ENCODE assay signal across 27 cellular contexts in the genomic region with DNA sequence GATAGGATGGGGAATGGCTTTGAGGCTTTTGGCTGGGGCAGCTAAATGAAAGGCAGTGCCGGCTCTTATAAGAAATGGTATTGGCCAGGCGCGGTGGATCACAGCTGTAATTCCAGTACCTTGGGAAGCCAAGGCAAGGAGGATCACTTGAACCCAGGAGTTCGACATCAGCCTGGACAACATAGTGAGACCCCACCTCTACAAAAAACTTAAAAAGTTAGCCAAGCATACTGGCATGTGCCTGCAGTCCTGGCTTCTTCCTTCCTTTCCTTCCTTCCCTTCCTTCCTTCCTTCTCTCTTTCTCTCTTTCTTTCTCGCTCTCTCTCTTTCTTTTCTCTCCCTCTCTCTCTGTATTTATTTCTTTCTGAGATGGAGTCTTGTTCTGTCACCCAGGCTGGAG. TPM values are rescaled to one million over a fixed set of nuclear protein-coding genes. Genes with fewer than 3 reads are reported as not detected.
DNase-seq lines count a peak whose midpoint lies in the region; ATAC-seq, FAIRE-seq and TF ChIP-seq lines count a peak whose summit lies in the region.
"Had no signal": no experiment of that assay in that cellular context is flagged by ENCODE, and none has a peak within 500 bp of the region (broad histone marks: within the 10 kb centered on the region; RNA-seq: fewer than 3 reads in every experiment).

No MANE protein-coding gene starts in this region.

- no peaks in the 10 kb centered on the region for H3K9me1 ChIP-seq in K562 (ENCODE audit: control insufficient read depth, insufficient read depth, low read length)

- no peak for FAIRE-seq in K562 (lab: Jason Lieb, UNC)
- FAIRE-seq: GM18507 had no signal

- H2AFZ ChIP-seq in K562 (ENCODE audit: low read depth, low read length) (no peak overlapping the region), neural progenitor cell (replicated peaks) (no peak overlapping the region)
- H2AFZ ChIP-seq: GM23338, PC-9 had no signal

- DNase-seq in CD4-positive, alpha-beta T cell: no peak
- DNase-seq in K562 (ENCODE audit: extremely low read depth in 1 of 4, low spot score in 3 of 4) (no peak), neural progenitor cell (ENCODE audit: low spot score) (no peak), NCI-H2196 (lab: John Stamatoyannopoulos, UW; ENCODE audit: unreplicated experiment) (no peak), stomach (no peak)
- DNase-seq: BE2C; COR-L47; DMS53; H9; HFFc6; KBM-7; NCI-H2029; NCI-H446 treated with DMSO at 0.1 percent for 48 hours; NCI-H526; NCI-H82; NK-92 treated with Interleukin-12 subunit alpha and Interleukin-12 subunit beta, amount 100 ng/mL, for 24 hours; PC-9; SJCRH30 had no signal

- H3K4me1 ChIP-seq in K562 (replicated peaks in 1 of 2; ENCODE audit: control insufficient read depth in 2 of 2, insufficient read depth in 2 of 2, low read length in 2 of 2) (peaks cover 28 to 54% of the 10 kb centered on the region in 2 experiments), neural progenitor cell (peaks cover 10% of the 10 kb centered on the region), stomach (peaks cover 26 to 55% (median 43%) of the 10 kb centered on the region in 4 donors)

- H3K4me2 ChIP-seq in K562 (ENCODE audit: insufficient read depth, low read length) (no peak overlapping the region), neural progenitor cell (no peak overlapping the region)
- H3K4me2 ChIP-seq: GM23338, PC-9 had no signal

- BruUV-seq in K562 (replicated peaks; lab: Mats Ljungman, UMichigan): no TSS peak

- H3K9me3 ChIP-seq in CD4-positive, alpha-beta T cell (ENCODE audit: control insufficient read depth, low read length): no peaks in the 10 kb centered on the region
- H3K9me3 ChIP-seq in K562 (replicated peaks; ENCODE audit: control insufficient read depth, insufficient read depth, low read depth, low read length) (no peaks in the 10 kb centered on the region), neural progenitor cell (ENCODE audit: low read depth) (no peaks in the 10 kb centered on the region), stomach (no peaks in the 10 kb centered on the region)
- H3K9me3 ChIP-seq: BE2C, SJCRH30 had no signal

- POLR2A ChIA-PET in CD4-positive, alpha-beta T cell (lab: Charles Lee): interaction anchor here (0.9 to 1.2 kb wide), 2 partner anchors 9 to 24 kb away, joined by 3 read pairs; a partner anchor contains a TSS
- POLR2A ChIA-PET in K562 (lab: Yijun Ruan, JAX): interaction anchor here (1.2 kb wide), 1 partner anchor 10 kb away, joined by 4 read pairs; no protein-coding TSS in a partner anchor

- H3F3A ChIP-seq in neural progenitor cell (ENCODE audit: low read depth): peaks cover 38% of the 10 kb centered on the region

- CTCF ChIA-PET in CD4-positive, alpha-beta T cell (lab: Charles Lee): no interaction called here
- CTCF ChIA-PET in K562 (lab: Yijun Ruan, JAX; ENCODE audit: low intra/inter-chr PET ratio): no interaction called here

- H3K4me1 Mint-ChIP-seq in CD4-positive, alpha-beta T cell (ENCODE audit: low read depth): peaks cover 53% of the 10 kb centered on the region
- peaks cover 14 to 34% (median 31%) of the 10 kb centered on the region in 3 donors for H3K4me1 Mint-ChIP-seq in IgD-negative memory B cell
- H3K4me1 Mint-ChIP-seq in neural progenitor cell: peaks cover 40% of the 10 kb centered on the region

- H3K9ac ChIP-seq in K562 (ENCODE audit: insufficient read depth in 1 of 2, low read depth in 2 of 2, low read length in 2 of 2) (no peak overlapping the region), neural progenitor cell (no peak overlapping the region)

- TF ChIP-seq EP300 in K562 (IDR thresholded peaks at IDR 0.05; ENCODE audit: low read length) (no peak), stomach (IDR thresholded peaks at IDR 0.05) (no peak)

- no peaks in the 10 kb centered on the region for H3K27me3 ChIP-seq in CD4-positive, alpha-beta T cell (ENCODE audit: control insufficient read depth, insufficient read depth, low read length)
- H3K27me3 ChIP-seq in K562 (ENCODE audit: control insufficient read depth in 2 of 2, insufficient read depth in 2 of 2, low read length in 2 of 2): no peaks in the 10 kb centered on the region
- no peaks in the 10 kb centered on the region for H3K27me3 ChIP-seq in neural progenitor cell
- H3K27me3 ChIP-seq in stomach: no peaks in the 10 kb centered on the region
- H3K27me3 ChIP-seq: BE2C, SJCRH30 had no signal

- H3K4me3 ChIP-seq in K562 (no peak overlapping the region), neural progenitor cell (no peak overlapping the region), stomach (no peak overlapping the region)
- H3K4me3 ChIP-seq: GM23338, PC-9, SJCRH30 had no signal

- H3K79me2 ChIP-seq in K562 (ENCODE audit: control insufficient read depth, insufficient read depth, low read length) (peaks cover 18% of the 10 kb centered on the region; the same call in 2 of the 3 replicates), neural progenitor cell (ENCODE audit: low read depth) (peaks cover 15% of the 10 kb centered on the region)

- H4K20me1 ChIP-seq in K562 (replicated peaks; ENCODE audit: control insufficient read depth, insufficient read depth, low read length) (0 out of 2 replicates have a peak, but pooled peaks cover 4% of the 10 kb centered on the region), neural progenitor cell (ENCODE audit: low read depth) (no peaks in the 10 kb centered on the region)

- no peak overlapping the region for H3K27ac ChIP-seq in CD4-positive, alpha-beta T cell (ENCODE audit: low read depth, low read length)
- H3K27ac ChIP-seq in K562 (ENCODE audit: extremely low read depth, low read depth, low read length) (no peak overlapping the region), neural progenitor cell (no peak overlapping the region), stomach (no peak overlapping the region)
- H3K27ac ChIP-seq: PC-9, SJCRH30 had no signal

- no peaks in the 10 kb centered on the region for H3K27me3 Mint-ChIP-seq in CD4-positive, alpha-beta T cell
- H3K27me3 Mint-ChIP-seq in IgD-negative memory B cell: no peaks in the 10 kb centered on the region
- peaks cover 7% of the 10 kb centered on the region for H3K27me3 Mint-ChIP-seq in neural progenitor cell (ENCODE audit: insufficient read depth, low read depth)

- no peak for ATAC-seq in CD4-positive, alpha-beta T cell (ENCODE audit: poor library complexity)
- no peak for ATAC-seq in K562
- no peak for ATAC-seq in GM21528 (IDR thresholded peaks at IDR 0.05; ENCODE audit: low FRiP score, unreplicated experiment)
- no peak for ATAC-seq in GM21360 (IDR thresholded peaks at IDR 0.05; ENCODE audit: unreplicated experiment)
- ATAC-seq: GM23338, Right ventricle myocardium inferior, SK-N-SH treated with all-trans-retinoic acid at 6 μM for 48 hours had no signal

- in situ Hi-C loops in K562 (cut with MboI): loop anchor here (5.0 to 10.0 kb wide), 2 partner anchors 194 to 332 kb away; a partner anchor contains a TSS

- H3K27ac Mint-ChIP-seq in CD4-positive, alpha-beta T cell: peak overlapping the region; percentile 1
- peak overlapping the region in 2 of 3 donors; percentile 27 to 42 for H3K27ac Mint-ChIP-seq in IgD-negative memory B cell
- H3K27ac Mint-ChIP-seq in neural progenitor cell: no peak overlapping the region
- H3K27ac Mint-ChIP-seq: GM23338, HFFc6 had no signal

- no peaks in the 10 kb centered on the region for H3K36me3 Mint-ChIP-seq in CD4-positive, alpha-beta T cell (ENCODE audit: low read depth)
- peaks cover 6% of the 10 kb centered on the region for H3K36me3 Mint-ChIP-seq in IgD-negative memory B cell
- H3K36me3 Mint-ChIP-seq in neural progenitor cell: peaks cover 10% of the 10 kb centered on the region

- peak overlapping the region; percentile 5 for H3K4me3 Mint-ChIP-seq in CD4-positive, alpha-beta T cell
- H3K4me3 Mint-ChIP-seq in IgD-negative memory B cell (peak overlapping the region in 1 of 4 donors; percentile 79), neural progenitor cell (peak overlapping the region; percentile 4)
- H3K4me3 Mint-ChIP-seq: HFFc6 had no signal

- no peaks in the 10 kb centered on the region for H3K36me3 ChIP-seq in K562 (ENCODE audit: control insufficient read depth, insufficient read depth, low read length)
- H3K36me3 ChIP-seq in neural progenitor cell: no peaks in the 10 kb centered on the region
- H3K36me3 ChIP-seq in stomach: no peaks in the 10 kb centered on the region
- H3K36me3 ChIP-seq: BE2C, SJCRH30 had no signal

- no peak for TF ChIP-seq CTCF in CD4-positive, alpha-beta T cell (IDR thresholded peaks at IDR 0.05)
- TF ChIP-seq CTCF in K562 (IDR thresholded peaks at IDR 0.05 in 2 of 3, conservative IDR thresholded peaks at IDR 0.05 in 1 of 3; ENCODE audit: insufficient read depth in 2 of 3, low read depth in 1 of 3, low read length in 3 of 3): no peak
- no peak for TF ChIP-seq CTCF in neural progenitor cell (IDR thresholded peaks at IDR 0.05)
- TF ChIP-seq CTCF in stomach (IDR thresholded peaks at IDR 0.05): no peak

- 84% methylated on average over 5 of the region's 5 CpGs for WGBS in K562 (ENCODE audit: insufficient coverage, low coverage, missing lambda C conversion rate)
- WGBS in stomach, 5 donors: 85 to 100% (median 89%) methylated on average over 5 of the region's 5 CpGs

- no peak for TF ChIP-seq RAD21 in K562 (CRISPR knock-in tag; conservative IDR thresholded peaks at IDR 0.05 in 1 of 2, IDR thresholded peaks at IDR 0.05 in 1 of 2)

- no peak for TF ChIP-seq POLR2A in K562 (conservative IDR thresholded peaks at IDR 0.05)
- no peak for TF ChIP-seq POLR2A in stomach (IDR thresholded peaks at IDR 0.05)

- intact Hi-C loops in CD4-positive, alpha-beta T cell (cut with DNase I, micrococcal nuclease): no loop called here
- intact Hi-C loops in K562 (cut with micrococcal nuclease): no loop called here
- intact Hi-C loops in stomach (cut with DNase I; ENCODE audit: low total_unique reads): loop anchor here (10.0 kb wide), 1 partner anchor 102 kb away; a partner anchor contains a TSS

- no peaks in the 10 kb centered on the region for H3K9me3 Mint-ChIP-seq in CD4-positive, alpha-beta T cell
- H3K9me3 Mint-ChIP-seq in IgD-negative memory B cell (no peaks in the 10 kb centered on the region), neural progenitor cell (no peaks in the 10 kb centered on the region)
- H3K9me3 Mint-ChIP-seq: GM23338, H9, HFFc6 had no signal

RNA-seq across cellular contexts. Expression of a gene that starts 3.1 kb away (rescaled TPM):
- 10 to 100 TPM; 11.0 to 12.4 TPM for total RNA-seq in CD4-positive, alpha-beta T cell
- polyA plus RNA-seq in IgD-negative memory B cell (11.6 TPM), K562 (2011; rRNA removed) (4.1 and 8.1 TPM in 2 replicates), K562 (2014; fragmentation: Illumina TruSeq; extraction: Trizol) (12.7 and 22.5 TPM in 2 replicates), K562 (2014; fragmentation: Nextera tagmentation; extraction: Ambion mirVana) (10 to 100 TPM in 1 of 2 experiments, 1 to 10 TPM in 1; 6.3 to 11.5 TPM), K562 (2014; rRNA removed) (8.2 and 19.3 TPM in 2 replicates), stomach (10 to 100 TPM; 15.7 to 17.7 (median 15.8) TPM)
- 3.6 and 10.9 TPM in 2 replicates for total RNA-seq in K562 (2011; cell fraction: chromatin; rRNA removed; ENCODE audit: low replicate concordance)
- 3.8 and 4.2 TPM in 2 replicates for total RNA-seq in K562 (2011; cell fraction: nucleolus; rRNA removed)
- total RNA-seq in K562 (2011; cell fraction: nucleoplasm; rRNA removed): 4.3 and 8.0 TPM in 2 replicates
- total RNA-seq in K562 (2014; rRNA removed) (19.9 and 37.7 TPM in 2 replicates), K562 (2014; rRNA removed; fragmentation: Illumina TruSeq; extraction: Trizol) (2.4 and 2.9 TPM in 2 replicates), K562 (2015; rRNA removed; fragmentation: Illumina TruSeq; extraction: Trizol) (7.5 and 8.3 TPM in 2 replicates), K562 (2021) (14.8 and 16.2 TPM in 2 replicates), neural progenitor cell (ENCODE audit: low replicate concordance) (12.6 and 49.8 TPM in 2 replicates), stomach (10 to 100 TPM in 2 of 5 donors, 1 to 10 TPM in 2, not detected in 1; 1.8 to 33.0 (median 18.1) TPM)
- 9.2 and 10.8 TPM in 2 replicates for polyA plus RNA-seq in K562 (2011; cell fraction: cytosol; rRNA removed)
- polyA plus RNA-seq in K562 (2011; cell fraction: nucleus; rRNA removed): 14.9 and 15.1 TPM in 2 replicates
- polyA plus RNA-seq in K562 (2012): 23.4 and 24.4 TPM in 2 replicates
- polyA minus RNA-seq in K562 (2011; rRNA and poly(A)+ RNA removed): 1.7 and 4.4 TPM in 2 replicates
- polyA minus RNA-seq in K562 (2011; cell fraction: cytosol; rRNA and poly(A)+ RNA removed): 4.6 and 5.4 TPM in 2 replicates
- 1.9 and 2.2 TPM in 2 replicates for polyA minus RNA-seq in K562 (2011; cell fraction: nucleus; rRNA and poly(A)+ RNA removed)
- total RNA-seq: Daoy had no signal

RNA-seq across cellular contexts. Expression of a gene that starts 5.7 kb away (rescaled TPM):
- total RNA-seq in CD4-positive, alpha-beta T cell: 10 to 100 TPM; 48.3 to 55.6 TPM
- polyA plus RNA-seq in IgD-negative memory B cell (86.1 TPM), K562 (2011; rRNA removed) (0.45 and 1.1 TPM in 2 replicates), K562 (2014; fragmentation: Illumina TruSeq; extraction: Trizol) (1.8 and 2.1 TPM in 2 replicates), K562 (2014; fragmentation: Nextera tagmentation; extraction: Ambion mirVana) (under 1 TPM; 0.25 to 0.64 TPM), K562 (2014; rRNA removed) (1.6 and 3.8 TPM in 2 replicates), stomach (10 to 100 TPM in 1 of 3 donors, 1 to 10 TPM in 2; 4.2 to 29.0 (median 9.2) TPM)
- 1.9 and 3.2 TPM in 2 replicates for total RNA-seq in K562 (2011; cell fraction: chromatin; rRNA removed; ENCODE audit: low replicate concordance)
- total RNA-seq in K562 (2011; cell fraction: nucleolus; rRNA removed): 1.8 and 2.2 TPM in 2 replicates
- total RNA-seq in K562 (2011; cell fraction: nucleoplasm; rRNA removed): 2.1 and 3.3 TPM in 2 replicates
- total RNA-seq in K562 (2014; rRNA removed) (3.6 and 5.0 TPM in 2 replicates), K562 (2014; rRNA removed; fragmentation: Illumina TruSeq; extraction: Trizol) (0.96 and 1.1 TPM in 2 replicates), K562 (2015; rRNA removed; fragmentation: Illumina TruSeq; extraction: Trizol) (3.7 and 3.9 TPM in 2 replicates), K562 (2021) (2.6 and 5.5 TPM in 2 replicates), neural progenitor cell (ENCODE audit: low replicate concordance) (7.4 and 10.3 TPM in 2 replicates), stomach (10 to 100 TPM in 1 of 5 donors, 1 to 10 TPM in 3, not detected in 1; 7.2 to 21.7 (median 9.7) TPM)
- polyA plus RNA-seq in K562 (2011; cell fraction: cytosol; rRNA removed): 1.0 and 1.3 TPM in 2 replicates
- polyA plus RNA-seq in K562 (2011; cell fraction: nucleus; rRNA removed): 1.2 and 1.5 TPM in 2 replicates
- polyA plus RNA-seq in K562 (2012): 4.6 and 5.2 TPM in 2 replicates
- polyA minus RNA-seq in K562 (2011; rRNA and poly(A)+ RNA removed): 0.49 and 0.99 TPM in 2 replicates
- polyA minus RNA-seq in K562 (2011; cell fraction: cytosol; rRNA and poly(A)+ RNA removed): 0.38 and 1.8 TPM in 2 replicates
- polyA minus RNA-seq in K562 (2011; cell fraction: nucleus; rRNA and poly(A)+ RNA removed): 0.67 and 2.7 TPM in 2 replicates

RNA-seq across cellular contexts. Expression of a gene that starts 23.6 kb away (rescaled TPM):
- 10 to 100 TPM; 14.1 to 15.3 TPM for total RNA-seq in CD4-positive, alpha-beta T cell
- polyA plus RNA-seq in IgD-negative memory B cell (11.0 TPM), K562 (2011; rRNA removed) (2.0 and 3.5 TPM in 2 replicates), K562 (2014; fragmentation: Illumina TruSeq; extraction: Trizol) (2.6 and 6.4 TPM in 2 replicates), K562 (2014; fragmentation: Nextera tagmentation; extraction: Ambion mirVana) (under 1 TPM; 0.10 to 0.17 TPM), K562 (2014; rRNA removed) (9.0 and 10.8 TPM in 2 replicates), stomach (10 to 100 TPM in 2 of 3 donors, 1 to 10 TPM in 1; 9.4 to 20.5 (median 19.9) TPM)
- total RNA-seq in K562 (2011; cell fraction: chromatin; rRNA removed; ENCODE audit: low replicate concordance): 16.1 and 40.7 TPM in 2 replicates
- total RNA-seq in K562 (2011; cell fraction: nucleolus; rRNA removed): 26.3 and 31.7 TPM in 2 replicates
- total RNA-seq in K562 (2011; cell fraction: nucleoplasm; rRNA removed): 25.7 and 33.8 TPM in 2 replicates
- total RNA-seq in K562 (2014; rRNA removed) (4.0 and 8.2 TPM in 2 replicates), K562 (2014; rRNA removed; fragmentation: Illumina TruSeq; extraction: Trizol) (2.1 and 2.9 TPM in 2 replicates), K562 (2015; rRNA removed; fragmentation: Illumina TruSeq; extraction: Trizol) (5.4 and 5.5 TPM in 2 replicates), K562 (2021) (13.9 and 15.2 TPM in 2 replicates), neural progenitor cell (ENCODE audit: low replicate concordance) (7.2 and 46.1 TPM in 2 replicates), stomach (100 to 1,000 TPM in 1 of 5 donors, 10 to 100 TPM in 4; 10.6 to 156 (median 19.2) TPM)
- 2.7 and 9.3 TPM in 2 replicates for polyA plus RNA-seq in K562 (2011; cell fraction: cytosol; rRNA removed)
- polyA plus RNA-seq in K562 (2011; cell fraction: nucleus; rRNA removed): 11.1 and 18.6 TPM in 2 replicates
- 7.0 and 7.3 TPM in 2 replicates for polyA plus RNA-seq in K562 (2012)
- 2.8 and 3.5 TPM in 2 replicates for polyA minus RNA-seq in K562 (2011; rRNA and poly(A)+ RNA removed)
- polyA minus RNA-seq in K562 (2011; cell fraction: cytosol; rRNA and poly(A)+ RNA removed): 5.3 and 7.7 TPM in 2 replicates
- 8.6 and 9.6 TPM in 2 replicates for polyA minus RNA-seq in K562 (2011; cell fraction: nucleus; rRNA and poly(A)+ RNA removed)

RNA-seq across cellular contexts. Expression of a gene that starts 23.9 kb away (rescaled TPM):
- total RNA-seq in CD4-positive, alpha-beta T cell: 1,000 to 10,000 TPM; 2,820 to 2,913 TPM
- polyA plus RNA-seq in IgD-negative memory B cell: 2,549 TPM
- 185 and 358 TPM in 2 replicates for total RNA-seq in K562 (2011; cell fraction: chromatin; rRNA removed; ENCODE audit: low replicate concordance)
- 779 and 884 TPM in 2 replicates for total RNA-seq in K562 (2011; cell fraction: nucleolus; rRNA removed)
- total RNA-seq in K562 (2011; cell fraction: nucleoplasm; rRNA removed): 712 and 996 TPM in 2 replicates
- 2,565 and 3,619 TPM in 2 replicates for total RNA-seq in K562 (2014; rRNA removed)
- total RNA-seq in K562 (2014; rRNA removed; fragmentation: Illumina TruSeq; extraction: Trizol): 1,358 and 1,367 TPM in 2 replicates
- 2,022 and 2,084 TPM in 2 replicates for total RNA-seq in K562 (2015; rRNA removed; fragmentation: Illumina TruSeq; extraction: Trizol)
- total RNA-seq in K562 (2021): 2,028 and 2,113 TPM in 2 replicates
- polyA plus RNA-seq in K562 (2011; rRNA removed): 1,530 and 1,971 TPM in 2 replicates
- polyA plus RNA-seq in K562 (2011; cell fraction: cytosol; rRNA removed): 2,544 and 3,068 TPM in 2 replicates
- 847 and 901 TPM in 2 replicates for polyA plus RNA-seq in K562 (2011; cell fraction: nucleus; rRNA removed)
- polyA plus RNA-seq in K562 (2012): 2,553 and 4,056 TPM in 2 replicates
- polyA plus RNA-seq in K562 (2014; fragmentation: Illumina TruSeq; extraction: Trizol): 1,653 and 2,262 TPM in 2 replicates
- polyA plus RNA-seq in K562 (2014; fragmentation: Nextera tagmentation; extraction: Ambion mirVana): 100 to 1,000 TPM; 312 to 402 TPM
- 2,460 and 2,635 TPM in 2 replicates for polyA plus RNA-seq in K562 (2014; rRNA removed)
- 413 and 534 TPM in 2 replicates for polyA minus RNA-seq in K562 (2011; rRNA and poly(A)+ RNA removed)
- 805 and 1,017 TPM in 2 replicates for polyA minus RNA-seq in K562 (2011; cell fraction: cytosol; rRNA and poly(A)+ RNA removed)
- 167 and 323 TPM in 2 replicates for polyA minus RNA-seq in K562 (2011; cell fraction: nucleus; rRNA and poly(A)+ RNA removed)
- 1,962 and 2,391 TPM in 2 replicates for total RNA-seq in neural progenitor cell (ENCODE audit: low replicate concordance)
- total RNA-seq in stomach: 1,000 to 10,000 TPM; 1,272 to 3,316 (median 1,768) TPM
- polyA plus RNA-seq in stomach: 1,000 to 10,000 TPM; 2,771 to 3,739 (median 3,620) TPM

RNA-seq across cellular contexts. Expression of a gene that starts 28.0 kb away (rescaled TPM):
- 1 to 10 TPM; 1.6 to 2.6 TPM for total RNA-seq in CD4-positive, alpha-beta T cell
- not detected for polyA plus RNA-seq in IgD-negative memory B cell
- total RNA-seq in K562 (2011; cell fraction: chromatin; rRNA removed; ENCODE audit: low replicate concordance): 1.9 and 6.0 TPM in 2 replicates
- 3.4 and 7.2 TPM in 2 replicates for total RNA-seq in K562 (2011; cell fraction: nucleolus; rRNA removed)
- total RNA-seq in K562 (2011; cell fraction: nucleoplasm; rRNA removed): 6.5 and 9.6 TPM in 2 replicates
- 0.82 TPM in 1 of 2 replicates, not detected in the other for total RNA-seq in K562 (2014; rRNA removed)
- total RNA-seq in K562 (2014; rRNA removed; fragmentation: Illumina TruSeq; extraction: Trizol): 0.29 TPM in 1 of 2 replicates, not detected in the other
- 0.45 and 0.87 TPM in 2 replicates for total RNA-seq in K562 (2015; rRNA removed; fragmentation: Illumina TruSeq; extraction: Trizol)
- 0.71 and 1.3 TPM in 2 replicates for total RNA-seq in K562 (2021)
- 0.15 TPM in 2 replicates for polyA plus RNA-seq in K562 (2011; rRNA removed)
- 0.04 TPM in 1 of 2 replicates, not detected in the other for polyA plus RNA-seq in K562 (2011; cell fraction: cytosol; rRNA removed)
- 0.18 and 1.2 TPM in 2 replicates for polyA plus RNA-seq in K562 (2011; cell fraction: nucleus; rRNA removed)
- 0.13 and 0.14 TPM in 2 replicates for polyA plus RNA-seq in K562 (2012)
- not detected in 2 replicates for polyA plus RNA-seq in K562 (2014; fragmentation: Illumina TruSeq; extraction: Trizol)
- polyA plus RNA-seq in K562 (2014; fragmentation: Nextera tagmentation; extraction: Ambion mirVana): not detected
- 0.04 and 0.19 TPM in 2 replicates for polyA plus RNA-seq in K562 (2014; rRNA removed)
- polyA minus RNA-seq in K562 (2011; rRNA and poly(A)+ RNA removed): not detected in 2 replicates
- polyA minus RNA-seq in K562 (2011; cell fraction: cytosol; rRNA and poly(A)+ RNA removed): not detected in 2 replicates
- polyA minus RNA-seq in K562 (2011; cell fraction: nucleus; rRNA and poly(A)+ RNA removed): 2.4 and 4.2 TPM in 2 replicates
- total RNA-seq in neural progenitor cell (ENCODE audit: low replicate concordance): 0.06 and 2.6 TPM in 2 replicates
- total RNA-seq in stomach: 100 to 1,000 TPM in 2 of 5 donors, 10 to 100 TPM in 3; 17.5 to 275 (median 56.0) TPM
- 10 to 100 TPM; 13.3 to 62.5 (median 15.4) TPM for polyA plus RNA-seq in stomach
- total RNA-seq: Daoy, LHCN-M2, Right ventricle myocardium inferior had no signal
